Comparison of ENCODE assay signal across 1 cellular context in the genomic region with DNA sequence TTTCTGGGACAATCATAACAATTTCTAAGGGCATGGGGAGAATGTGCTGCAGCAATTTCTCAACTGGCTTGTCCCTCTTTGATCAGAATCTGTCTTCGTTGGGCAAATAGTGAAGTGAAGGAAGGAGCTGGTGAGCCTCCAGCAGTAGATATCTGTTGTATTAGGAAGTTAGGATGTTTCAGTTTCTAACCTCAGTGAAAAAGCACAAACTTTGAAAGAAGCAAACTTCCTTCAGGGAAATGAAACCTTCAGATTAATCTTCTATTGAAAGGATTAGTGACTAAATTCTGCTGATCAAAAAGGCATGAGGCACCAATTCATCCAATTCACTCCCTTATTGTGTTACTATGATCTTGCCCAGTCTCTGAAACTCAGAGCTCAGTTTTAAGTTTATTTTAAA.
TF ChIP-seq lines count a peak whose summit lies in the region.

No MANE protein-coding gene starts in this region.

TF ChIP-seq in GM23338, 12 proteins besides CTCF, POLR2A, EP300 and RAD21 (continued from another document):
- TF ChIP-seq, protein P1, sequence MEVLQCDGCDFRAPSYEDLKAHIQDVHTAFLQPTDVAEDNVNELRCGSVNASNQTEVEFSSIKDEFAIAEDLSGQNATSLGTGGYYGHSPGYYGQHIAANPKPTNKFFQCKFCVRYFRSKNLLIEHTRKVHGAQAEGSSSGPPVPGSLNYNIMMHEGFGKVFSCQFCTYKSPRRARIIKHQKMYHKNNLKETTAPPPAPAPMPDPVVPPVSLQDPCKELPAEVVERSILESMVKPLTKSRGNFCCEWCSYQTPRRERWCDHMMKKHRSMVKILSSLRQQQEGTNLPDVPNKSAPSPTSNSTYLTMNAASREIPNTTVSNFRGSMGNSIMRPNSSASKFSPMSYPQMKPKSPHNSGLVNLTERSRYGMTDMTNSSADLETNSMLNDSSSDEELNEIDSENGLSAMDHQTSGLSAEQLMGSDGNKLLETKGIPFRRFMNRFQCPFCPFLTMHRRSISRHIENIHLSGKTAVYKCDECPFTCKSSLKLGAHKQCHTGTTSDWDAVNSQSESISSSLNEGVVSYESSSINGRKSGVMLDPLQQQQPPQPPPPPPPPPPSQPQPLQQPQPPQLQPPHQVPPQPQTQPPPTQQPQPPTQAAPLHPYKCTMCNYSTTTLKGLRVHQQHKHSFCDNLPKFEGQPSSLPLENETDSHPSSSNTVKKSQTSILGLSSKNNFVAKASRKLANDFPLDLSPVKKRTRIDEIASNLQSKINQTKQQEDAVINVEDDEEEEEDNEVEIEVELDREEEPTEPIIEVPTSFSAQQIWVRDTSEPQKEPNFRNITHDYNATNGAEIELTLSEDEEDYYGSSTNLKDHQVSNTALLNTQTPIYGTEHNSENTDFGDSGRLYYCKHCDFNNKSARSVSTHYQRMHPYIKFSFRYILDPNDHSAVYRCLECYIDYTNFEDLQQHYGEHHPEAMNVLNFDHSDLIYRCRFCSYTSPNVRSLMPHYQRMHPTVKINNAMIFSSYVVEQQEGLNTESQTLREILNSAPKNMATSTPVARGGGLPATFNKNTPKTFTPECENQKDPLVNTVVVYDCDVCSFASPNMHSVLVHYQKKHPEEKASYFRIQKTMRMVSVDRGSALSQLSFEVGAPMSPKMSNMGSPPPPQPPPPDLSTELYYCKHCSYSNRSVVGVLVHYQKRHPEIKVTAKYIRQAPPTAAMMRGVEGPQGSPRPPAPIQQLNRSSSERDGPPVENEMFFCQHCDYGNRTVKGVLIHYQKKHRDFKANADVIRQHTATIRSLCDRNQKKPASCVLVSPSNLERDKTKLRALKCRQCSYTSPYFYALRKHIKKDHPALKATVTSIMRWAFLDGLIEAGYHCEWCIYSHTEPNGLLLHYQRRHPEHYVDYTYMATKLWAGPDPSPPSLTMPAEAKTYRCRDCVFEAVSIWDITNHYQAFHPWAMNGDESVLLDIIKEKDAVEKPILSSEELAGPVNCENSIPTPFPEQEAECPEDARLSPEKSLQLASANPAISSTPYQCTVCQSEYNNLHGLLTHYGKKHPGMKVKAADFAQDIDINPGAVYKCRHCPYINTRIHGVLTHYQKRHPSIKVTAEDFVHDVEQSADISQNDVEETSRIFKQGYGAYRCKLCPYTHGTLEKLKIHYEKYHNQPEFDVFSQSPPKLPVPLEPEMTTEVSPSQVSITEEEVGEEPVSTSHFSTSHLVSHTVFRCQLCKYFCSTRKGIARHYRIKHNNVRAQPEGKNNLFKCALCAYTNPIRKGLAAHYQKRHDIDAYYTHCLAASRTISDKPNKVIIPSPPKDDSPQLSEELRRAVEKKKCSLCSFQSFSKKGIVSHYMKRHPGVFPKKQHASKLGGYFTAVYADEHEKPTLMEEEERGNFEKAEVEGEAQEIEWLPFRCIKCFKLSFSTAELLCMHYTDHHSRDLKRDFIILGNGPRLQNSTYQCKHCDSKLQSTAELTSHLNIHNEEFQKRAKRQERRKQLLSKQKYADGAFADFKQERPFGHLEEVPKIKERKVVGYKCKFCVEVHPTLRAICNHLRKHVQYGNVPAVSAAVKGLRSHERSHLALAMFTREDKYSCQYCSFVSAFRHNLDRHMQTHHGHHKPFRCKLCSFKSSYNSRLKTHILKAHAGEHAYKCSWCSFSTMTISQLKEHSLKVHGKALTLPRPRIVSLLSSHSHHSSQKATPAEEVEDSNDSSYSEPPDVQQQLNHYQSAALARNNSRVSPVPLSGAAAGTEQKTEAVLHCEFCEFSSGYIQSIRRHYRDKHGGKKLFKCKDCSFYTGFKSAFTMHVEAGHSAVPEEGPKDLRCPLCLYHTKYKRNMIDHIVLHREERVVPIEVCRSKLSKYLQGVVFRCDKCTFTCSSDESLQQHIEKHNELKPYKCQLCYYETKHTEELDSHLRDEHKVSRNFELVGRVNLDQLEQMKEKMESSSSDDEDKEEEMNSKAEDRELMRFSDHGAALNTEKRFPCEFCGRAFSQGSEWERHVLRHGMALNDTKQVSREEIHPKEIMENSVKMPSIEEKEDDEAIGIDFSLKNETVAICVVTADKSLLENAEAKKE (CRISPR knock-in tag; IDR thresholded peaks at IDR 0.05), result no peak
- no peak for TF ChIP-seq NANOG (IDR thresholded peaks at IDR 0.05; ENCODE audit: borderline replicate concordance)
- no peak for TF ChIP-seq POLR2AphosphoS5 (IDR thresholded peaks at IDR 0.05; ENCODE audit: low read depth)
- no peak for TF ChIP-seq JUNB (IDR thresholded peaks at IDR 0.05; ENCODE audit: unreplicated experiment)
